ENCODE assay signal across 1 cellular context in genomic region chr20:1437222-1437904, GRCh38.
TF ChIP-seq lines count a peak whose summit lies in the region.

No MANE protein-coding gene starts in this region.

TF ChIP-seq in K562, 482 proteins besides CTCF, POLR2A, EP300 and RAD21:
- TF ChIP-seq BRD9 (IDR thresholded peaks at IDR 0.05; ENCODE audit: low read depth, partially characterized antibody) (peak; percentile 47), MLLT1 (IDR thresholded peaks at IDR 0.05) (0 out of 4 replicates have a peak, but pooled peaks of 1 of the 2 experiments have one; percentile 15), HDAC2 (IDR thresholded peaks at IDR 0.05) (no peak), SMC3 (conservative IDR thresholded peaks at IDR 0.05; ENCODE audit: insufficient read depth, low read depth, low read length) (peak; percentile 29; the same call in 1 of the 2 replicates), BDP1 (IDR thresholded peaks at IDR 0.05; ENCODE audit: insufficient read depth, insufficient read length) (no peak), PTRF (tag; IDR thresholded peaks at IDR 0.05) (no peak), NUFIP1 (IDR thresholded peaks at IDR 0.05; ENCODE audit: partially characterized antibody) (no peak), HES1 (IDR thresholded peaks at IDR 0.05; ENCODE audit: low read depth) (no peak), HDAC1 (IDR thresholded peaks at IDR 0.05) (0 out of 4 replicates have a peak, but pooled peaks of 1 of the 2 experiments have one; percentile 37), CBFB (CRISPR knock-in tag; IDR thresholded peaks at IDR 0.05) (no peak), HOMEZ (CRISPR knock-in tag; IDR thresholded peaks at IDR 0.05) (no peak), ZNF124 (CRISPR knock-in tag; IDR thresholded peaks at IDR 0.05) (no peak), CC2D1A (IDR thresholded peaks at IDR 0.05) (peak; percentile 77), HDGF (IDR thresholded peaks at IDR 0.05) (peak; percentile 81; the same call in 1 of the 2 replicates), CBX2 (IDR thresholded peaks at IDR 0.05; ENCODE audit: insufficient read depth, low read length, poor library complexity, severe bottlenecking) (no peak), ZFP91 (CRISPR knock-in tag; IDR thresholded peaks at IDR 0.05) (no peak), DEAF1 (CRISPR knock-in tag; IDR thresholded peaks at IDR 0.05) (peak; percentile 31; the same call in 1 of the 2 replicates), ZBTB5 (IDR thresholded peaks at IDR 0.05) (no peak), SMARCA4 (IDR thresholded peaks at IDR 0.05) (no peak), ARID2 (IDR thresholded peaks at IDR 0.05) (0 out of 2 replicates have a peak, but pooled peaks have one; percentile 61), HNRNPK (IDR thresholded peaks at IDR 0.05; ENCODE audit: low read depth, low read length, poor library complexity, severe bottlenecking) (no peak), ATF7 (IDR thresholded peaks at IDR 0.05) (no peak), PKNOX1 (IDR thresholded peaks at IDR 0.05) (peak; percentile 26; the same call in 1 of the 2 replicates), E4F1 (CRISPR knock-in tag; IDR thresholded peaks at IDR 0.05; ENCODE audit: borderline replicate concordance) (no peak), IFI16 (CRISPR knock-in tag; IDR thresholded peaks at IDR 0.05) (no peak), FOXK2 (conservative IDR thresholded peaks at IDR 0.05 in 1 of 2, IDR thresholded peaks at IDR 0.05 in 1 of 2; ENCODE audit: low read depth in 2 of 2) (peak; percentile 66 to 84), ZNF407 (IDR thresholded peaks at IDR 0.05; ENCODE audit: low read depth) (no peak), L3MBTL2 (IDR thresholded peaks at IDR 0.05) (no peak), BRF1 (IDR thresholded peaks at IDR 0.05; ENCODE audit: borderline replicate concordance, extremely low read depth, insufficient read length) (no peak), FOXK1 (CRISPR knock-in tag; IDR thresholded peaks at IDR 0.05; ENCODE audit: borderline replicate concordance) (0 out of 2 replicates have a peak, but pooled peaks have one; percentile 31), ZKSCAN3 (CRISPR knock-in tag; IDR thresholded peaks at IDR 0.05) (no peak), FOXP1 (CRISPR knock-in tag; IDR thresholded peaks at IDR 0.05) (peak; percentile 67; the same call in 1 of the 2 replicates), TCF15 (CRISPR knock-in tag; IDR thresholded peaks at IDR 0.05) (no peak)
